ENCODE assay signal across 32 cellular contexts in genomic region chr9:107694390-107694789, GRCh38.
"Had no signal": no experiment of that assay in that cellular context is flagged by ENCODE, and none has a peak within 500 bp of the region (broad histone marks: within the 10 kb centered on the region; RNA-seq: fewer than 3 reads in every experiment).

No MANE protein-coding gene starts in this region.

- H3K9ac ChIP-seq: SK-N-SH had no signal

- H3K36me3 Mint-ChIP-seq: activated naive CD4-positive, alpha-beta T cell treated with anti-CD3 and anti-CD28 coated beads, Interleukin-2, amount 50 U/mL, for 72 hours had no signal

- H3K9me3 Mint-ChIP-seq: activated CD4-positive, alpha-beta T cell treated with anti-CD3 and anti-CD28 coated beads, Interleukin-2, amount 10 ng/mL, durations not matched to agents 7 days and 5 days; activated naive CD4-positive, alpha-beta T cell treated with anti-CD3 and anti-CD28 coated beads for 36 hours; activated T-cell treated with anti-CD3 and anti-CD28 coated beads, Interleukin-2, amount 50 U/mL, for 24 hours; activated T-helper 2 cell treated with anti-CD3 and anti-CD28 coated beads, Interferon-gamma antibody, Interleukin-2, Interleukin-4, amounts not matched to agents 10 μg/mL and 5 μg/mL and 100 μg/mL, durations not matched to agents 14 hours and 24 hours and 36 hours had no signal

- H3K4me3 ChIP-seq: adrenal gland, Peyer's patch, SJSA1 had no signal

- H3K4me1 Mint-ChIP-seq: activated CD4-positive, alpha-beta T cell treated with anti-CD3 and anti-CD28 coated beads for 36 hours; activated CD4-positive, alpha-beta T cell treated with anti-CD3 and anti-CD28 coated beads, Interleukin-2, amount 10 ng/mL, durations not matched to agents 7 days and 5 days; central memory CD8-positive, alpha-beta T cell; T-helper 17 cell; WTC11 had no signal

- H3K27me3 ChIP-seq: adrenal gland, brain microvascular endothelial cell, Peyer's patch, SJSA1 had no signal

- H3K36me3 ChIP-seq: adrenal gland, brain microvascular endothelial cell, Peyer's patch, SJSA1 had no signal

- DNase-seq: activated CD4-positive, alpha-beta T cell treated with anti-CD3 and anti-CD28 coated beads for 36 hours; activated CD4-positive, alpha-beta T cell treated with anti-CD3 and anti-CD28 coated beads, Interleukin-2, amount 10 ng/mL, durations not matched to agents 7 days and 5 days; activated CD4-positive, alpha-beta T cell treated with anti-CD3 and anti-CD28 coated beads, Interleukin-2, amount 50 U/mL, for 48 hours; activated CD8-positive, alpha-beta T cell treated with anti-CD3 and anti-CD28 coated beads, Interleukin-2, amount 10 ng/mL, durations not matched to agents 7 days and 5 days; activated gamma-delta T cell; activated naive CD4-positive, alpha-beta T cell treated with anti-CD3 and anti-CD28 coated beads for 36 hours; activated T-cell treated with anti-CD3 and anti-CD28 coated beads, Interleukin-2, amount 50 U/mL, for 24 hours; adrenal gland; aorta; Kasumi-1; KG1; MM.1S; NCI-H1092; NCI-H1436 treated with DMSO at 0.1 percent for 48 hours; NCI-H2029; NCI-H345; NCI-H524 treated with DMSO at 0.1 percent for 48 hours; NCI-H748 treated with DMSO at 0.1 percent for 48 hours; NK-92 treated with Interleukin-12 subunit alpha and Interleukin-12 subunit beta, amount 100 ng/mL, for 24 hours; PC-3; Peyer's patch; RPMI8226; SHP77 treated with DMSO at 0.1 percent for 48 hours; SK-N-SH; T-helper 17 cell had no signal

- H3K4me3 Mint-ChIP-seq: activated CD4-positive, alpha-beta T cell treated with anti-CD3 and anti-CD28 coated beads for 36 hours; activated CD4-positive, alpha-beta T cell treated with anti-CD3 and anti-CD28 coated beads, Interleukin-2, amount 10 ng/mL, durations not matched to agents 7 days and 5 days; activated CD8-positive, alpha-beta T cell treated with anti-CD3 and anti-CD28 coated beads, Interleukin-2, amount 10 ng/mL, durations not matched to agents 7 days and 5 days; activated naive CD4-positive, alpha-beta T cell treated with anti-CD3 and anti-CD28 coated beads for 36 hours; activated T-cell treated with anti-CD3 and anti-CD28 coated beads, Interleukin-2, amount 50 U/mL, for 24 hours; central memory CD8-positive, alpha-beta T cell; T-helper 17 cell; WTC11 had no signal

- H3K4me2 ChIP-seq: SK-N-SH had no signal

- H3K4me1 ChIP-seq: adrenal gland, Peyer's patch, SJSA1 had no signal

- H3K27me3 Mint-ChIP-seq: activated CD4-positive, alpha-beta T cell treated with anti-CD3 and anti-CD28 coated beads, Interleukin-2, amount 10 ng/mL, durations not matched to agents 7 days and 5 days; activated T-cell treated with anti-CD3 and anti-CD28 coated beads, Interleukin-2, amount 50 U/mL, for 24 hours; central memory CD8-positive, alpha-beta T cell; T-helper 17 cell had no signal

- H3K27ac ChIP-seq: adrenal gland, brain microvascular endothelial cell, Peyer's patch, SJSA1 had no signal

- H3K9me3 ChIP-seq: adrenal gland, Peyer's patch, SJSA1, SK-N-SH had no signal

- ATAC-seq: activated CD4-positive, alpha-beta T cell treated with anti-CD3 and anti-CD28 coated beads for 36 hours; activated CD4-positive, CD25-positive, alpha-beta regulatory T cell treated with anti-CD3 and anti-CD28 coated beads, Interleukin-2, amount 50 U/mL, for 24 hours; activated CD8-positive, alpha-beta T cell treated with anti-CD3 and anti-CD28 coated beads, Interleukin-2, amount 10 ng/mL, durations not matched to agents 7 days and 5 days; activated naive CD4-positive, alpha-beta T cell treated with anti-CD3 and anti-CD28 coated beads, Interleukin-2, amount 50 U/mL, for 72 hours; PC-3; T-helper 17 cell; WTC11 had no signal

- H3K27ac Mint-ChIP-seq: activated CD4-positive, alpha-beta T cell treated with anti-CD3 and anti-CD28 coated beads for 36 hours; activated CD4-positive, alpha-beta T cell treated with anti-CD3 and anti-CD28 coated beads, Interleukin-2, amount 10 ng/mL, durations not matched to agents 7 days and 5 days; activated CD8-positive, alpha-beta T cell treated with anti-CD3 and anti-CD28 coated beads, Interleukin-2, amount 10 ng/mL, durations not matched to agents 7 days and 5 days; activated naive CD4-positive, alpha-beta T cell treated with anti-CD3 and anti-CD28 coated beads for 36 hours; activated naive CD4-positive, alpha-beta T cell treated with anti-CD3 and anti-CD28 coated beads, Interleukin-2, amount 50 U/mL, for 72 hours; activated T-cell treated with anti-CD3 and anti-CD28 coated beads, Interleukin-2, amount 50 U/mL, for 24 hours; activated T-helper 2 cell treated with anti-CD3 and anti-CD28 coated beads, Interferon-gamma antibody, Interleukin-2, Interleukin-4, amounts not matched to agents 10 μg/mL and 5 μg/mL and 100 μg/mL, durations not matched to agents 14 hours and 24 hours and 36 hours; T-helper 17 cell; WTC11 had no signal
